22 cellular contexts compared by ENCODE assay signal in the genomic region with DNA sequence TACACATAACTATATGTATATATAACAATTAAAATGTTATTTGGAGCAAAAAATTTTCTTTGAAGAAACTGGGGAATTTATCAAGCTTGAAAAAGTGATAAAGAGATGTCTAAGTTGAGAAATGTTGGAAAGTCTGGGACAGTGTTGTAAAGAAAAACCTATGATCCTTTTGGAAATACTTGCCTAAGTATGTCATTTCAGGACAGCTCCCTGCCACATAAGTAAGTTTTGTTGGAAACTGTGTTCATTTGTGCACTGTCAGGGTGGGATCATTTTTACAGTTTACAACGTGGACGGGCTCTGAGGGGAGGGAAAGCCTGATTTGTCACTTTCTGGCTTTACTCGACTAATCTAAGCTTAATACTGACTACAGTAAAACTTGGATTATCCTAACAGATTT. TPM values are rescaled to one million over a fixed set of nuclear protein-coding genes. Genes with fewer than 3 reads are reported as not detected.
"Had no signal": no experiment of that assay in that cellular context is flagged by ENCODE, and none has a peak within 500 bp of the region (broad histone marks: within the 10 kb centered on the region; RNA-seq: fewer than 3 reads in every experiment).

No MANE protein-coding gene starts in this region.

- FAIRE-seq: bronchial epithelial cell had no signal

- H3K4me3 ChIP-seq: ascending aorta, body of pancreas, Peyer's patch, SJSA1 had no signal

- ATAC-seq: activated CD8-positive, alpha-beta T cell treated with anti-CD3 and anti-CD28 coated beads, Interleukin-2, amount 10 ng/mL, durations not matched to agents 7 days and 5 days; body of pancreas; WTC11 had no signal

- DNase-seq: activated CD4-positive, alpha-beta T cell treated with anti-CD3 and anti-CD28 coated beads for 48 hours; activated CD4-positive, alpha-beta T cell treated with anti-CD3 and anti-CD28 coated beads, Interleukin-2, amount 50 U/mL, for 4 hours; activated CD4-positive, CD25-positive, alpha-beta regulatory T cell treated with anti-CD3 and anti-CD28 coated beads, Interleukin-2, amount 50 U/mL, for 72 hours; activated CD8-positive, alpha-beta memory T cell treated with anti-CD3 and anti-CD28 coated beads, Interleukin-2, amount 50 U/mL, for 48 hours; activated CD8-positive, alpha-beta T cell treated with anti-CD3 and anti-CD28 coated beads, Interleukin-2, amount 10 ng/mL, durations not matched to agents 7 days and 5 days; activated naive CD4-positive, alpha-beta T cell treated with anti-CD3 and anti-CD28 coated beads, Interleukin-2, amount 50 U/mL, for 16 hours; activated naive CD8-positive, alpha-beta T cell treated with anti-CD3 and anti-CD28 coated beads, Interleukin-2, amount 10 ng/mL, durations not matched to agents 7 days and 5 days; activated T-cell treated with anti-CD3 and anti-CD28 coated beads, Interleukin-2, amount 50 U/mL, for 1 hour; amniotic stem cell; body of pancreas; Kasumi-1; KBM-7; NCI-H1048; NCI-H1930; NCI-H2171 treated with DMSO at 0.1 percent for 48 hours; NCI-H226; Peyer's patch; SHP77 had no signal

- H3K27ac ChIP-seq: ascending aorta, body of pancreas, Peyer's patch, SJSA1 had no signal

- H3K27me3 ChIP-seq: ascending aorta, body of pancreas, Peyer's patch, SJSA1 had no signal

- H3K9me3 ChIP-seq: ascending aorta, body of pancreas, Peyer's patch, SJSA1 had no signal

- H3K36me3 ChIP-seq: ascending aorta, Peyer's patch, SJSA1 had no signal

- H3K4me1 ChIP-seq: Peyer's patch had no signal

RNA-seq across cellular contexts. Expression of gene COL3A1, which starts 10.4 kb away (rescaled TPM):
- total RNA-seq: activated CD8-positive, alpha-beta T cell treated with anti-CD3 and anti-CD28 coated beads, Interleukin-2, amount 10 ng/mL, durations not matched to agents 7 days and 5 days; activated naive CD8-positive, alpha-beta T cell treated with anti-CD3 and anti-CD28 coated beads, Interleukin-2, amount 10 ng/mL, durations not matched to agents 7 days and 5 days had no signal
